ENCODE assay signal across 18 cellular contexts in genomic region chr9:136695955-136696354, GRCh38. TPM values are rescaled to one million over a fixed set of nuclear protein-coding genes. Genes with fewer than 3 reads are reported as not detected.
A peak's percentile ranks its signal among the peaks of the same experiment; 100 is the strongest.
DNase-seq lines count a peak whose midpoint lies in the region; ATAC-seq, FAIRE-seq and TF ChIP-seq lines count a peak whose summit lies in the region.
"Had no signal": no experiment of that assay in that cellular context is flagged by ENCODE, and none has a peak within 500 bp of the region (broad histone marks: within the 10 kb centered on the region; RNA-seq: fewer than 3 reads in every experiment).

No MANE protein-coding gene starts in this region.

- H3K27ac ChIP-seq in heart left ventricle: no peak overlapping the region
- H3K27ac ChIP-seq in hepatocyte: peak overlapping the region; percentile 57
- peak overlapping the region; percentile 71 for H3K27ac ChIP-seq in upper lobe of right lung
- no peak overlapping the region for H3K27ac ChIP-seq in foreskin keratinocyte

- H3K4me1 ChIP-seq in heart left ventricle (peaks cover 0 to 38% (median 19%) of the 10 kb centered on the region in 12 donors), hepatocyte (ENCODE audit: insufficient read depth) (peaks cover 49% of the 10 kb centered on the region), upper lobe of right lung (peaks cover 33% of the 10 kb centered on the region), foreskin keratinocyte (peaks cover 4% of the 10 kb centered on the region)

- H3K79me2 ChIP-seq in hepatocyte: no peaks in the 10 kb centered on the region

- H3K4me3 ChIP-seq in heart left ventricle (no peak overlapping the region), hepatocyte (no peak overlapping the region), upper lobe of right lung (no peak overlapping the region)

- H3K27me3 ChIP-seq in heart left ventricle (peaks cover 0 to 11% (median 0%) of the 10 kb centered on the region in 9 donors), hepatocyte (no peaks in the 10 kb centered on the region), upper lobe of right lung (no peaks in the 10 kb centered on the region), foreskin keratinocyte (peaks cover 30% of the 10 kb centered on the region)

- H3K9me2 ChIP-seq in hepatocyte (replicated peaks; ENCODE audit: insufficient read depth): no peaks in the 10 kb centered on the region

- DNase-seq in left cardiac atrium: peak; percentile 27
- DNase-seq in heart left ventricle: no peak
- peak; percentile 97 for DNase-seq in NCI-H69 (lab: John Stamatoyannopoulos, UW)
- no peak for DNase-seq in hepatocyte (ENCODE audit: low spot score)
- peak; percentile 73 for DNase-seq in upper lobe of right lung
- no peak for DNase-seq in NOMO-1 treated with DMSO at 0.1 percent for 48 hours (lab: John Stamatoyannopoulos, UW; ENCODE audit: unreplicated experiment)
- no peak for DNase-seq in foreskin keratinocyte
- no peak for DNase-seq in frontal cortex (ENCODE audit: low spot score in 2 of 2)
- DNase-seq: activated T-cell treated with anti-CD3 and anti-CD28 coated beads, Interleukin-2, amount 50 U/mL, for 1 hour; aorta; Karpas-422; NCI-H526; stimulated activated CD4-positive, alpha-beta T cell treated with anti-CD3 and anti-CD28 coated beads, Interleukin-15, amount 100 ng/mL, for 24 hours had no signal

- TF ChIP-seq POLR2A in heart left ventricle (IDR thresholded peaks at IDR 0.05): no peak

- WGBS in heart left ventricle, 4 donors: 84 to 93% (median 87%) methylated on average over 8 to 23 of the region's 23 CpGs
- 95% methylated on average over 23 of the region's 23 CpGs for WGBS in hepatocyte (ENCODE audit: low lambda C conversion rate, missing lambda C conversion rate)

- no peaks in the 10 kb centered on the region for H3K9me3 ChIP-seq in heart left ventricle
- H3K9me3 ChIP-seq in hepatocyte (ENCODE audit: low read depth): no peaks in the 10 kb centered on the region
- no peaks in the 10 kb centered on the region for H3K9me3 ChIP-seq in upper lobe of right lung

- H3K4me2 ChIP-seq in hepatocyte: no peak overlapping the region

- TF ChIP-seq CTCF in heart left ventricle (IDR thresholded peaks at IDR 0.05): no peak
- TF ChIP-seq CTCF in hepatocyte (IDR thresholded peaks at IDR 0.05; ENCODE audit: poor library complexity): no peak
- TF ChIP-seq CTCF in upper lobe of right lung (IDR thresholded peaks at IDR 0.05): no peak
- no peak for TF ChIP-seq CTCF in foreskin keratinocyte (conservative IDR thresholded peaks at IDR 0.05)

- H3K36me3 ChIP-seq in heart left ventricle: no peaks in the 10 kb centered on the region
- no peaks in the 10 kb centered on the region for H3K36me3 ChIP-seq in hepatocyte (replicated peaks; ENCODE audit: insufficient read depth, low read depth)
- no peaks in the 10 kb centered on the region for H3K36me3 ChIP-seq in upper lobe of right lung

- intact Hi-C loops in left cardiac atrium (cut with DNase I) (loop anchor here in 1 of 2 donors (10.0 kb wide), 1 partner anchor 51 kb away; no protein-coding TSS in a partner anchor), heart left ventricle (cut with DNase I) (loop anchor here in 3 of 10 donors (2.0 to 10.0 kb wide), 3 partner anchors 53 to 211 kb away; partner anchors contain the start of gene SEC16A (in 2 of the 3)), upper lobe of right lung (cut with DNase I) (no loop called here)

- no peak overlapping the region for H2AFZ ChIP-seq in hepatocyte

- ATAC-seq in left cardiac atrium (no peak), heart left ventricle (no peak), upper lobe of right lung (no peak), foreskin keratinocyte (no peak)
- ATAC-seq: activated CD4-positive, CD25-positive, alpha-beta regulatory T cell treated with anti-CD3 and anti-CD28 coated beads, Interleukin-2, amount 50 U/mL, for 24 hours had no signal

- FAIRE-seq in frontal cortex (lab: Jason Lieb, UNC): no peak
- FAIRE-seq: urothelium cell line had no signal

- no peaks in the 10 kb centered on the region for H4K20me1 ChIP-seq in hepatocyte (ENCODE audit: insufficient read depth, poor library complexity, severe bottlenecking)

RNA-seq across cellular contexts. Expression of gene AGPAT2, which starts 8.7 kb away (rescaled TPM):
- total RNA-seq in left cardiac atrium (100 to 1,000 TPM; 154 TPM), heart left ventricle (10 to 100 TPM; 52.4 to 90.7 (median 62.5) TPM), hepatocyte (125 and 136 TPM in 2 replicates), upper lobe of right lung (117 TPM), foreskin keratinocyte (38.1 and 41.9 TPM in 2 replicates), frontal cortex (1.2 TPM)
- polyA plus RNA-seq in heart left ventricle (100 to 1,000 TPM in 1 of 2 donors, 10 to 100 TPM in 1; 88.8 to 122 TPM), hepatocyte (242 and 249 TPM in 2 replicates), foreskin keratinocyte (61.5 and 75.3 TPM in 2 replicates)

RNA-seq across cellular contexts. Expression of gene DIPK1B, which starts 16.4 kb away (rescaled TPM):
- total RNA-seq in left cardiac atrium: 10 to 100 TPM; 23.2 to 35.2 TPM
- 10 to 100 TPM; 14.4 to 46.3 (median 19.8) TPM for total RNA-seq in heart left ventricle
- polyA plus RNA-seq in heart left ventricle: 10 to 100 TPM; 18.1 to 24.4 TPM
- 31.7 and 33.3 TPM in 2 replicates for total RNA-seq in hepatocyte
- polyA plus RNA-seq in hepatocyte: 39.4 and 47.3 TPM in 2 replicates
- 17.7 TPM for total RNA-seq in upper lobe of right lung
- total RNA-seq in foreskin keratinocyte: 0.07 and 0.21 TPM in 2 replicates
- polyA plus RNA-seq in foreskin keratinocyte: 0.18 and 0.19 TPM in 2 replicates
- 26.9 TPM for total RNA-seq in frontal cortex

RNA-seq across cellular contexts. Expression of gene EGFL7, which starts 33.2 kb away (rescaled TPM):
- total RNA-seq in left cardiac atrium (100 to 1,000 TPM in 1 of 2 donors, 10 to 100 TPM in 1; 86.6 to 138 TPM), heart left ventricle (100 to 1,000 TPM in 2 of 9 donors, 10 to 100 TPM in 7; 56.4 to 142 (median 94.0) TPM), hepatocyte (50.0 and 52.9 TPM in 2 replicates), upper lobe of right lung (302 TPM), foreskin keratinocyte (14.7 and 16.4 TPM in 2 replicates), frontal cortex (12.6 TPM)
- polyA plus RNA-seq in heart left ventricle (100 to 1,000 TPM; 103 to 137 TPM), hepatocyte (82.5 and 82.6 TPM in 2 replicates), foreskin keratinocyte (19.5 and 25.1 TPM in 2 replicates)

RNA-seq across cellular contexts. Expression of gene LCN10, which starts 46.8 kb away (rescaled TPM):
- total RNA-seq in left cardiac atrium (10 to 100 TPM in 1 of 2 donors, 1 to 10 TPM in 1; 9.3 to 20.1 TPM), heart left ventricle (10 to 100 TPM in 5 of 9 donors, 1 to 10 TPM in 2, under 1 TPM in 2; 0.50 to 21.5 (median 10.1) TPM), hepatocyte (not detected in 2 replicates), upper lobe of right lung (11.2 TPM), foreskin keratinocyte (not detected in 2 replicates), frontal cortex (not detected)
- polyA plus RNA-seq in heart left ventricle (10 to 100 TPM; 15.7 to 40.7 TPM), hepatocyte (not detected in 2 replicates), foreskin keratinocyte (not detected in 2 replicates)
- total RNA-seq: Daoy, osteocyte had no signal
- polyA plus RNA-seq: AG04450 had no signal

RNA-seq across cellular contexts. Expression of gene LCN6, which starts 52.4 kb away (rescaled TPM):
- total RNA-seq in left cardiac atrium (10 to 100 TPM; 18.2 to 51.8 TPM), heart left ventricle (10 to 100 TPM in 5 of 9 donors, 1 to 10 TPM in 3, under 1 TPM in 1; 0.81 to 58.7 (median 15.8) TPM), hepatocyte (not detected in 2 replicates), upper lobe of right lung (21.5 TPM), foreskin keratinocyte (not detected in 2 replicates), frontal cortex (not detected)
- polyA plus RNA-seq in heart left ventricle (100 to 1,000 TPM in 1 of 2 donors, 10 to 100 TPM in 1; 46.1 to 101 TPM), hepatocyte (not detected in 2 replicates), foreskin keratinocyte (not detected in 2 replicates)
- total RNA-seq: Daoy, osteocyte had no signal
- polyA plus RNA-seq: AG04450 had no signal

Comparison
In these comparisons a context has a peak if more than half of its experiments do, and no peak if none do; other contexts are left out.
1. DNase-seq: peak in left cardiac atrium (single experiment), NCI-H69 (single experiment) and upper lobe of right lung (single experiment); none in heart left ventricle (0 of 5), hepatocyte (single experiment), NOMO-1 treated with DMSO at 0.1 percent for 48 hours (single experiment), foreskin keratinocyte (0 of 2) and frontal cortex (0 of 2).
2. H3K27ac ChIP-seq: peak in hepatocyte (single experiment) and upper lobe of right lung (single experiment); none in heart left ventricle (0 of 12) and foreskin keratinocyte (single experiment).
3. RNA of gene AGPAT2, which starts 8.7 kb away (total RNA-seq): 154 TPM in left cardiac atrium, 125 to 136 TPM in hepatocyte, 117 TPM in upper lobe of right lung (single experiment), 52.4 to 90.7 TPM in heart left ventricle and 38.1 to 41.9 TPM in foreskin keratinocyte; 1.2 TPM in frontal cortex (single experiment); every median in the first group is over 10 times any median in the second.
4. RNA of gene DIPK1B, which starts 16.4 kb away (total RNA-seq): 23.2 to 35.2 TPM in left cardiac atrium, 31.7 to 33.3 TPM in hepatocyte, 26.9 TPM in frontal cortex (single experiment), 14.4 to 46.3 TPM in heart left ventricle and 17.7 TPM in upper lobe of right lung (single experiment); 0.07 to 0.21 TPM in foreskin keratinocyte; every median in the first group is over 10 times any median in the second.